ENCODE assay signal across 1 cellular context in the genomic region with DNA sequence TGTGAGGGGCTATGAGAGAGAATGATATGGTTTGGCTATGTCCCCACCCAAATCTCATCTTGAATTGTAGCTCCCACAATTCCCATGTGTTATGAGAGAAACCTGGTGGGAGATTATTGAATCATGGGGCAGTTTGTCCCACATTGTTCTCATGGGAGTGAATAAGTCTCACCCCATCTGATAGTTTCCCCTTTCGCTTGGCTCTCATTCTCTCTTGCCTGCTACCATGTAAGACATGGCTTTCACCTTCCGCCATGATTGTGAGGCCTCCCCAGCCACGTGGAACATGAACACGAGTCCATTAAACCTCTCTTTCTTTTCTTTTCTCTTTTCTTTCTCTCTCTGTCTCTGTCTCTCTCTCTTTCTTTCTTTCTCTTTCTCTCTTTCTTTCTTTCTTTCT.
TF ChIP-seq lines count a peak whose summit lies in the region.

No MANE protein-coding gene starts in this region.

TF ChIP-seq in WTC11, 78 proteins besides CTCF, POLR2A, EP300 and RAD21 (continued from another document):
- TF ChIP-seq, protein P1, sequence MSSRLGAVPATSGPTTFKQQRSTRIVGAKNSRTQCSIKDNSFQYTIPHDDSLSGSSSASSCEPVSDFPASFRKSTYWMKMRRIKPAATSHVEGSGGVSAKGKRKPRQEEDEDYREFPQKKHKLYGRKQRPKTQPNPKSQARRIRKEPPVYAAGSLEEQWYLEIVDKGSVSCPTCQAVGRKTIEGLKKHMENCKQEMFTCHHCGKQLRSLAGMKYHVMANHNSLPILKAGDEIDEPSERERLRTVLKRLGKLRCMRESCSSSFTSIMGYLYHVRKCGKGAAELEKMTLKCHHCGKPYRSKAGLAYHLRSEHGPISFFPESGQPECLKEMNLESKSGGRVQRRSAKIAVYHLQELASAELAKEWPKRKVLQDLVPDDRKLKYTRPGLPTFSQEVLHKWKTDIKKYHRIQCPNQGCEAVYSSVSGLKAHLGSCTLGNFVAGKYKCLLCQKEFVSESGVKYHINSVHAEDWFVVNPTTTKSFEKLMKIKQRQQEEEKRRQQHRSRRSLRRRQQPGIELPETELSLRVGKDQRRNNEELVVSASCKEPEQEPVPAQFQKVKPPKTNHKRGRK (CRISPR knock-in tag; IDR thresholded peaks at IDR 0.05; ENCODE audit: borderline replicate concordance): no peak
- TF ChIP-seq, protein P2, sequence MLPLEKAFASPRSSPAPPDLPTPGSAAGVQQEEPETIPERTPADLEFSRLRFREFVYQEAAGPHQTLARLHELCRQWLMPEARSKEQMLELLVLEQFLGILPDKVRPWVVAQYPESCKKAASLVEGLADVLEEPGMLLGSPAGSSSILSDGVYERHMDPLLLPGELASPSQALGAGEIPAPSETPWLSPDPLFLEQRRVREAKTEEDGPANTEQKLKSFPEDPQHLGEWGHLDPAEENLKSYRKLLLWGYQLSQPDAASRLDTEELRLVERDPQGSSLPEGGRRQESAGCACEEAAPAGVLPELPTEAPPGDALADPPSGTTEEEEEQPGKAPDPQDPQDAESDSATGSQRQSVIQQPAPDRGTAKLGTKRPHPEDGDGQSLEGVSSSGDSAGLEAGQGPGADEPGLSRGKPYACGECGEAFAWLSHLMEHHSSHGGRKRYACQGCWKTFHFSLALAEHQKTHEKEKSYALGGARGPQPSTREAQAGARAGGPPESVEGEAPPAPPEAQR (CRISPR knock-in tag; IDR thresholded peaks at IDR 0.05): no peak
- TF ChIP-seq ZNF317 (CRISPR knock-in tag; IDR thresholded peaks at IDR 0.05; ENCODE audit: borderline replicate concordance, low read depth): no peak
- no peak for TF ChIP-seq IRF2 (CRISPR knock-in tag; IDR thresholded peaks at IDR 0.05; ENCODE audit: borderline replicate concordance, low read depth)
- TF ChIP-seq, protein P3, sequence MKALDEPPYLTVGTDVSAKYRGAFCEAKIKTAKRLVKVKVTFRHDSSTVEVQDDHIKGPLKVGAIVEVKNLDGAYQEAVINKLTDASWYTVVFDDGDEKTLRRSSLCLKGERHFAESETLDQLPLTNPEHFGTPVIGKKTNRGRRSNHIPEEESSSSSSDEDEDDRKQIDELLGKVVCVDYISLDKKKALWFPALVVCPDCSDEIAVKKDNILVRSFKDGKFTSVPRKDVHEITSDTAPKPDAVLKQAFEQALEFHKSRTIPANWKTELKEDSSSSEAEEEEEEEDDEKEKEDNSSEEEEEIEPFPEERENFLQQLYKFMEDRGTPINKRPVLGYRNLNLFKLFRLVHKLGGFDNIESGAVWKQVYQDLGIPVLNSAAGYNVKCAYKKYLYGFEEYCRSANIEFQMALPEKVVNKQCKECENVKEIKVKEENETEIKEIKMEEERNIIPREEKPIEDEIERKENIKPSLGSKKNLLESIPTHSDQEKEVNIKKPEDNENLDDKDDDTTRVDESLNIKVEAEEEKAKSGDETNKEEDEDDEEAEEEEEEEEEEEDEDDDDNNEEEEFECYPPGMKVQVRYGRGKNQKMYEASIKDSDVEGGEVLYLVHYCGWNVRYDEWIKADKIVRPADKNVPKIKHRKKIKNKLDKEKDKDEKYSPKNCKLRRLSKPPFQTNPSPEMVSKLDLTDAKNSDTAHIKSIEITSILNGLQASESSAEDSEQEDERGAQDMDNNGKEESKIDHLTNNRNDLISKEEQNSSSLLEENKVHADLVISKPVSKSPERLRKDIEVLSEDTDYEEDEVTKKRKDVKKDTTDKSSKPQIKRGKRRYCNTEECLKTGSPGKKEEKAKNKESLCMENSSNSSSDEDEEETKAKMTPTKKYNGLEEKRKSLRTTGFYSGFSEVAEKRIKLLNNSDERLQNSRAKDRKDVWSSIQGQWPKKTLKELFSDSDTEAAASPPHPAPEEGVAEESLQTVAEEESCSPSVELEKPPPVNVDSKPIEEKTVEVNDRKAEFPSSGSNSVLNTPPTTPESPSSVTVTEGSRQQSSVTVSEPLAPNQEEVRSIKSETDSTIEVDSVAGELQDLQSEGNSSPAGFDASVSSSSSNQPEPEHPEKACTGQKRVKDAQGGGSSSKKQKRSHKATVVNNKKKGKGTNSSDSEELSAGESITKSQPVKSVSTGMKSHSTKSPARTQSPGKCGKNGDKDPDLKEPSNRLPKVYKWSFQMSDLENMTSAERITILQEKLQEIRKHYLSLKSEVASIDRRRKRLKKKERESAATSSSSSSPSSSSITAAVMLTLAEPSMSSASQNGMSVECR (CRISPR knock-in tag; IDR thresholded peaks at IDR 0.05; ENCODE audit: borderline replicate concordance): no peak
- TF ChIP-seq JAZF1 (CRISPR knock-in tag; IDR thresholded peaks at IDR 0.05): no peak
- no peak for TF ChIP-seq GRHL2 (CRISPR knock-in tag; IDR thresholded peaks at IDR 0.05; ENCODE audit: insufficient replicate concordance, severe bottlenecking)
- peak; percentile 59; the same call in 1 of the 2 replicates for TF ChIP-seq EMX1 (CRISPR knock-in tag; IDR thresholded peaks at IDR 0.05)
- no peak for TF ChIP-seq ZNF423 (CRISPR knock-in tag; IDR thresholded peaks at IDR 0.05)
- TF ChIP-seq, protein P4, sequence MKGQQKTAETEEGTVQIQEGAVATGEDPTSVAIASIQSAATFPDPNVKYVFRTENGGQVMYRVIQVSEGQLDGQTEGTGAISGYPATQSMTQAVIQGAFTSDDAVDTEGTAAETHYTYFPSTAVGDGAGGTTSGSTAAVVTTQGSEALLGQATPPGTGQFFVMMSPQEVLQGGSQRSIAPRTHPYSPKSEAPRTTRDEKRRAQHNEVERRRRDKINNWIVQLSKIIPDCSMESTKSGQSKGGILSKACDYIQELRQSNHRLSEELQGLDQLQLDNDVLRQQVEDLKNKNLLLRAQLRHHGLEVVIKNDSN (CRISPR knock-in tag; IDR thresholded peaks at IDR 0.05): no peak
- TF ChIP-seq ETV6 (CRISPR knock-in tag; IDR thresholded peaks at IDR 0.05): no peak
- no peak for TF ChIP-seq ZNF416 (CRISPR knock-in tag; IDR thresholded peaks at IDR 0.05)
- peak; percentile 13; the same call in 1 of the 2 replicates for TF ChIP-seq NFATC4 (CRISPR knock-in tag; IDR thresholded peaks at IDR 0.05)
- TF ChIP-seq TEAD4 (CRISPR knock-in tag; IDR thresholded peaks at IDR 0.05): no peak
- TF ChIP-seq PRRX2 (CRISPR knock-in tag; IDR thresholded peaks at IDR 0.05): no peak
- TF ChIP-seq, protein P5, sequence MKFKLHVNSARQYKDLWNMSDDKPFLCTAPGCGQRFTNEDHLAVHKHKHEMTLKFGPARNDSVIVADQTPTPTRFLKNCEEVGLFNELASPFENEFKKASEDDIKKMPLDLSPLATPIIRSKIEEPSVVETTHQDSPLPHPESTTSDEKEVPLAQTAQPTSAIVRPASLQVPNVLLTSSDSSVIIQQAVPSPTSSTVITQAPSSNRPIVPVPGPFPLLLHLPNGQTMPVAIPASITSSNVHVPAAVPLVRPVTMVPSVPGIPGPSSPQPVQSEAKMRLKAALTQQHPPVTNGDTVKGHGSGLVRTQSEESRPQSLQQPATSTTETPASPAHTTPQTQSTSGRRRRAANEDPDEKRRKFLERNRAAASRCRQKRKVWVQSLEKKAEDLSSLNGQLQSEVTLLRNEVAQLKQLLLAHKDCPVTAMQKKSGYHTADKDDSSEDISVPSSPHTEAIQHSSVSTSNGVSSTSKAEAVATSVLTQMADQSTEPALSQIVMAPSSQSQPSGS (CRISPR knock-in tag; IDR thresholded peaks at IDR 0.05; ENCODE audit: borderline replicate concordance, low read depth): no peak
- TF ChIP-seq, protein P6, sequence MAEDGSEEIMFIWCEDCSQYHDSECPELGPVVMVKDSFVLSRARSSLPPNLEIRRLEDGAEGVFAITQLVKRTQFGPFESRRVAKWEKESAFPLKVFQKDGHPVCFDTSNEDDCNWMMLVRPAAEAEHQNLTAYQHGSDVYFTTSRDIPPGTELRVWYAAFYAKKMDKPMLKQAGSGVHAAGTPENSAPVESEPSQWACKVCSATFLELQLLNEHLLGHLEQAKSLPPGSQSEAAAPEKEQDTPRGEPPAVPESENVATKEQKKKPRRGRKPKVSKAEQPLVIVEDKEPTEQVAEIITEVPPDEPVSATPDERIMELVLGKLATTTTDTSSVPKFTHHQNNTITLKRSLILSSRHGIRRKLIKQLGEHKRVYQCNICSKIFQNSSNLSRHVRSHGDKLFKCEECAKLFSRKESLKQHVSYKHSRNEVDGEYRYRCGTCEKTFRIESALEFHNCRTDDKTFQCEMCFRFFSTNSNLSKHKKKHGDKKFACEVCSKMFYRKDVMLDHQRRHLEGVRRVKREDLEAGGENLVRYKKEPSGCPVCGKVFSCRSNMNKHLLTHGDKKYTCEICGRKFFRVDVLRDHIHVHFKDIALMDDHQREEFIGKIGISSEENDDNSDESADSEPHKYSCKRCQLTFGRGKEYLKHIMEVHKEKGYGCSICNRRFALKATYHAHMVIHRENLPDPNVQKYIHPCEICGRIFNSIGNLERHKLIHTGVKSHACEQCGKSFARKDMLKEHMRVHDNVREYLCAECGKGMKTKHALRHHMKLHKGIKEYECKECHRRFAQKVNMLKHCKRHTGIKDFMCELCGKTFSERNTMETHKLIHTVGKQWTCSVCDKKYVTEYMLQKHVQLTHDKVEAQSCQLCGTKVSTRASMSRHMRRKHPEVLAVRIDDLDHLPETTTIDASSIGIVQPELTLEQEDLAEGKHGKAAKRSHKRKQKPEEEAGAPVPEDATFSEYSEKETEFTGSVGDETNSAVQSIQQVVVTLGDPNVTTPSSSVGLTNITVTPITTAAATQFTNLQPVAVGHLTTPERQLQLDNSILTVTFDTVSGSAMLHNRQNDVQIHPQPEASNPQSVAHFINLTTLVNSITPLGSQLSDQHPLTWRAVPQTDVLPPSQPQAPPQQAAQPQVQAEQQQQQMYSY (CRISPR knock-in tag; IDR thresholded peaks at IDR 0.05): no peak
- TF ChIP-seq, protein P7, sequence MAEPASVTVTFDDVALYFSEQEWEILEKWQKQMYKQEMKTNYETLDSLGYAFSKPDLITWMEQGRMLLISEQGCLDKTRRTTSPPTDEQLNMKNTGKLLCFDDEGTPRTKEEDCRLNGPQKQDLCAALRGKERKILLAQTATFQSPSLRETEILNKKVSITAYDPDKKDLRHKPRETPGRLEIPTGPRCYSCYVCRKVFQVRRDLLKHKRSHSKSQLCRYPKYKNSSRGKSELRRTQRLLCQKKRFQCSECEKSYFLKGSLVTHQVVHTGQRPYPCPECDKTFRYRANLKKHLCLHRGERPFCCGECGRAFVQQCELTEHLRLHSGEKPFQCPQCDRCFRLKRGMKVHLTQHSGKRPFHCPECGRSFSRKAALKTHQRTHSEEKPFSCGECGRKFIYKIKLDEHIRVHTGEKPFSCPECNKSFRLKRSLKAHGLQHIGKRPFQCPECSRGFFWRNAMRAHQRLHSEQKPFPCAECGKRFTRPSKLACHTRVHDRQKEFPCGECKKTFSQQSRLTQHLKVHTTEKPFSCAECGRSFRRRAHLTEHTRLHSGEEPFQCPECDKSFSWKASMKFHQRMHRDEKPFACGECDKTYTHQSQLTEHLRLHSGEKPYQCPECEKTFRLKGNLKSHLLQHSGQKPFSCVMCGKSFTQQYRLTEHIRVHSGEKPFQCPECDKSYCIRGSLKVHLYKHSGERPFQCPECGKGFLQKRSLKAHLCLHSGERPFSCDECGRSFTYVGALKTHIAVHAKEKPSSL (CRISPR knock-in tag; conservative IDR thresholded peaks at IDR 0.05): no peak; the same call in 1 of the 2 replicates
- TF ChIP-seq, protein P8, sequence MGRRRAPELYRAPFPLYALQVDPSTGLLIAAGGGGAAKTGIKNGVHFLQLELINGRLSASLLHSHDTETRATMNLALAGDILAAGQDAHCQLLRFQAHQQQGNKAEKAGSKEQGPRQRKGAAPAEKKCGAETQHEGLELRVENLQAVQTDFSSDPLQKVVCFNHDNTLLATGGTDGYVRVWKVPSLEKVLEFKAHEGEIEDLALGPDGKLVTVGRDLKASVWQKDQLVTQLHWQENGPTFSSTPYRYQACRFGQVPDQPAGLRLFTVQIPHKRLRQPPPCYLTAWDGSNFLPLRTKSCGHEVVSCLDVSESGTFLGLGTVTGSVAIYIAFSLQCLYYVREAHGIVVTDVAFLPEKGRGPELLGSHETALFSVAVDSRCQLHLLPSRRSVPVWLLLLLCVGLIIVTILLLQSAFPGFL (CRISPR knock-in tag; IDR thresholded peaks at IDR 0.05; ENCODE audit: borderline replicate concordance): no peak
- TF ChIP-seq, protein P9, sequence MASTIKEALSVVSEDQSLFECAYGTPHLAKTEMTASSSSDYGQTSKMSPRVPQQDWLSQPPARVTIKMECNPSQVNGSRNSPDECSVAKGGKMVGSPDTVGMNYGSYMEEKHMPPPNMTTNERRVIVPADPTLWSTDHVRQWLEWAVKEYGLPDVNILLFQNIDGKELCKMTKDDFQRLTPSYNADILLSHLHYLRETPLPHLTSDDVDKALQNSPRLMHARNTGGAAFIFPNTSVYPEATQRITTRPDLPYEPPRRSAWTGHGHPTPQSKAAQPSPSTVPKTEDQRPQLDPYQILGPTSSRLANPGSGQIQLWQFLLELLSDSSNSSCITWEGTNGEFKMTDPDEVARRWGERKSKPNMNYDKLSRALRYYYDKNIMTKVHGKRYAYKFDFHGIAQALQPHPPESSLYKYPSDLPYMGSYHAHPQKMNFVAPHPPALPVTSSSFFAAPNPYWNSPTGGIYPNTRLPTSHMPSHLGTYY (CRISPR knock-in tag; IDR thresholded peaks at IDR 0.05): no peak
